ENCODE assay signal across 8 cellular contexts in genomic region chr3:141441381-141442365, GRCh38. TPM values are rescaled to one million over a fixed set of nuclear protein-coding genes. Genes with fewer than 3 reads are reported as not detected.
DNase-seq lines count a peak whose midpoint lies in the region; ATAC-seq, FAIRE-seq and TF ChIP-seq lines count a peak whose summit lies in the region.

No MANE protein-coding gene starts in this region.

- CTCF ChIA-PET in CD4-positive, alpha-beta memory T cell (lab: Charles Lee; ENCODE audit: partially characterized antibody), result interaction anchor here (0.7 to 5.7 kb wide), 36 partner anchors 8 to 210 kb away, joined by 3 to 93 read pairs (median 8); partner anchors contain the start of genes PXYLP1 and ZBTB38

- H3K9me3 Mint-ChIP-seq in CD4-positive, alpha-beta memory T cell, result peaks cover 0 to 2% (median 0%) of the 10 kb centered on the region in 8 donors
- H3K9me3 Mint-ChIP-seq in osteocyte (ENCODE audit: unreplicated experiment), result no peaks in the 10 kb centered on the region

- peak; percentile 53 to 78 (median 71) for DNase-seq in CD4-positive, alpha-beta memory T cell
- DNase-seq in GM19240 (ENCODE audit: insufficient read length, low spot score) (peak; percentile 64), RCC 7860 (ENCODE audit: low spot score) (peak; percentile 35), fibroblast of peridontal ligament (ENCODE audit: extremely low read depth) (peak; percentile 90), osteocyte (ENCODE audit: extremely low spot score, unreplicated experiment) (no peak), thoracic aorta (ENCODE audit: low spot score) (no peak)
- peak; percentile 89 for DNase-seq in activated T-cell treated with anti-CD3 and anti-CD28 coated beads, Interleukin-2, amount 50 U/mL, for 48 hours

- peaks cover 20 to 55% (median 34%) of the 10 kb centered on the region in 4 donors for H3K4me1 Mint-ChIP-seq in CD4-positive, alpha-beta memory T cell
- peaks cover 33% of the 10 kb centered on the region for H3K4me1 Mint-ChIP-seq in osteocyte (ENCODE audit: unreplicated experiment)

- H3K27ac ChIP-seq in CD4-positive, alpha-beta memory T cell (ENCODE audit: low read depth, low read length), result peak overlapping the region; percentile 29
- H3K27ac ChIP-seq in thoracic aorta, result peak overlapping the region; percentile 76 to 85

- POLR2A ChIA-PET in CD4-positive, alpha-beta memory T cell (lab: Charles Lee; ENCODE audit: partially characterized antibody), result interaction anchor here (0.6 to 1.8 kb wide), 12 partner anchors 10 to 130 kb away, joined by 3 to 9 read pairs (median 4); no protein-coding TSS in a partner anchor

- no peak overlapping the region for H3K4me3 ChIP-seq in CD4-positive, alpha-beta memory T cell (ENCODE audit: low read length in 2 of 2)
- peak overlapping the region; percentile 46 for H3K4me3 ChIP-seq in thoracic aorta

- H3K27ac Mint-ChIP-seq in CD4-positive, alpha-beta memory T cell, result peak overlapping the region; percentile 18 to 86 (median 59)
- H3K27ac Mint-ChIP-seq in osteocyte (ENCODE audit: unreplicated experiment), result peak overlapping the region; percentile 87

- peaks cover 42% of the 10 kb centered on the region for H3K36me3 ChIP-seq in CD4-positive, alpha-beta memory T cell (ENCODE audit: insufficient read depth, low read length)
- peaks cover 34% of the 10 kb centered on the region for H3K36me3 ChIP-seq in thoracic aorta

- H3K36me3 Mint-ChIP-seq in CD4-positive, alpha-beta memory T cell, result peaks cover 55 to 71% of the 10 kb centered on the region in 2 donors
- H3K36me3 Mint-ChIP-seq in osteocyte (ENCODE audit: unreplicated experiment), result peaks cover 47% of the 10 kb centered on the region

- TF ChIP-seq CTCF in osteocyte (IDR thresholded peaks at IDR 0.05), result peak; percentile 79
- TF ChIP-seq CTCF in thoracic aorta (IDR thresholded peaks at IDR 0.05), result peak; percentile 89

- peak; percentile 94 for ATAC-seq in HG03280 (IDR thresholded peaks at IDR 0.05; ENCODE audit: unreplicated experiment)
- ATAC-seq in thoracic aorta (ENCODE audit: insufficient number of reproducible peaks, low FRiP score, low read depth), result peak; percentile 82

- no peaks in the 10 kb centered on the region for H3K9me3 ChIP-seq in CD4-positive, alpha-beta memory T cell (ENCODE audit: control insufficient read depth in 1 of 2, low read length in 2 of 2)
- H3K9me3 ChIP-seq in thoracic aorta, result no peaks in the 10 kb centered on the region

- H3K27me3 Mint-ChIP-seq in CD4-positive, alpha-beta memory T cell, result no peaks in the 10 kb centered on the region
- no peaks in the 10 kb centered on the region for H3K27me3 Mint-ChIP-seq in osteocyte (ENCODE audit: unreplicated experiment)

- no peak for FAIRE-seq in RCC 7860 (lab: Jason Lieb, UNC)

- intact Hi-C loops in CD4-positive, alpha-beta memory T cell (cut with micrococcal nuclease), result loop anchor here (1.0 to 5.0 kb wide), 9 partner anchors 11 to 209 kb away; partner anchors contain the start of gene PXYLP1

- H3K27me3 ChIP-seq in CD4-positive, alpha-beta memory T cell (ENCODE audit: insufficient read depth, low read length), result no peaks in the 10 kb centered on the region
- H3K27me3 ChIP-seq in thoracic aorta (replicated peaks; ENCODE audit: insufficient read depth), result no peaks in the 10 kb centered on the region

- peak overlapping the region in 5 of 8 donors; percentile 6 to 59 (median 52) for H3K4me3 Mint-ChIP-seq in CD4-positive, alpha-beta memory T cell
- H3K4me3 Mint-ChIP-seq in osteocyte (ENCODE audit: unreplicated experiment), result peak overlapping the region; percentile 38

- H3K4me1 ChIP-seq in CD4-positive, alpha-beta memory T cell (ENCODE audit: insufficient read depth, low read length), result peaks cover 17% of the 10 kb centered on the region
- peaks cover 34 to 50% of the 10 kb centered on the region in 2 donors for H3K4me1 ChIP-seq in thoracic aorta (ENCODE audit: control insufficient read depth in 1 of 2, low read depth in 2 of 2)

RNA-seq across cellular contexts. Expression of gene RASA2, which starts 45.2 kb away (rescaled TPM):
- 10 to 100 TPM; 78.9 to 80.9 TPM for total RNA-seq in CD4-positive, alpha-beta memory T cell
- 10 to 100 TPM; 29.4 to 35.1 TPM for polyA plus RNA-seq in CD4-positive, alpha-beta memory T cell
- total RNA-seq in osteocyte (8.4 and 9.9 TPM in 2 replicates), thoracic aorta (10 to 100 TPM; 15.4 to 23.1 TPM)

Comparison
In these comparisons a context has a peak if more than half of its experiments do, and no peak if none do; other contexts are left out.
1. DNase-seq: peak in CD4-positive, alpha-beta memory T cell (5 of 5), GM19240 (single experiment), RCC 7860 (single experiment), activated T-cell treated with anti-CD3 and anti-CD28 coated beads, Interleukin-2, amount 50 U/mL, for 48 hours (2 of 2) and fibroblast of peridontal ligament (single experiment); none in osteocyte (single experiment) and thoracic aorta (single experiment).